In genomic region chr20:46004813-46005505, GRCh38 we compare ENCODE assay signal across 10 cellular contexts. TPM values are rescaled to one million over a fixed set of nuclear protein-coding genes. Genes with fewer than 3 reads are reported as not detected.
A peak's percentile ranks its signal among the peaks of the same experiment; 100 is the strongest.
DNase-seq lines count a peak whose midpoint lies in the region; ATAC-seq and TF ChIP-seq lines count a peak whose summit lies in the region.
"Had no signal": no experiment of that assay in that cellular context is flagged by ENCODE, and none has a peak within 500 bp of the region (broad histone marks: within the 10 kb centered on the region; RNA-seq: fewer than 3 reads in every experiment).

No MANE protein-coding gene starts in this region.

- no peak overlapping the region for H3K27ac ChIP-seq in KMS-11

- peak overlapping the region; percentile 57 for H3K4me3 Mint-ChIP-seq in activated CD8-positive, alpha-beta T cell treated with anti-CD3 and anti-CD28 coated beads, Interleukin-2, amount 10 ng/mL, durations not matched to agents 7 days and 5 days
- peak overlapping the region; percentile 67 for H3K4me3 Mint-ChIP-seq in memory B cell

- ATAC-seq in activated CD8-positive, alpha-beta T cell treated with anti-CD3 and anti-CD28 coated beads, Interleukin-2, amount 10 ng/mL, durations not matched to agents 7 days and 5 days, result peak; percentile 59
- ATAC-seq in memory B cell (ENCODE audit: low read depth), result peak; percentile 75
- ATAC-seq in GM21360 (IDR thresholded peaks at IDR 0.05; ENCODE audit: unreplicated experiment), result no peak

- H3K27me3 ChIP-seq in KMS-11 (ENCODE audit: insufficient read depth, low read depth), result peaks cover 7% of the 10 kb centered on the region; the same call in 1 of the 2 replicates

- no peaks in the 10 kb centered on the region for H4K20me1 ChIP-seq in KMS-11 (ENCODE audit: insufficient read depth)

- peak overlapping the region; percentile 55 for H3K4me2 ChIP-seq in KMS-11

- H3K9me3 Mint-ChIP-seq in activated CD8-positive, alpha-beta T cell treated with anti-CD3 and anti-CD28 coated beads, Interleukin-2, amount 10 ng/mL, durations not matched to agents 7 days and 5 days (ENCODE audit: insufficient read depth), result no peaks in the 10 kb centered on the region
- no peaks in the 10 kb centered on the region for H3K9me3 Mint-ChIP-seq in memory B cell

- no peak overlapping the region for H3K4me3 ChIP-seq in KMS-11 (IDR thresholded peaks at IDR 0.05; ENCODE audit: insufficient read depth, low read depth, low read length)

- H3K36me3 Mint-ChIP-seq in activated CD8-positive, alpha-beta T cell treated with anti-CD3 and anti-CD28 coated beads, Interleukin-2, amount 10 ng/mL, durations not matched to agents 7 days and 5 days (ENCODE audit: low read depth), result no peaks in the 10 kb centered on the region
- no peaks in the 10 kb centered on the region for H3K36me3 Mint-ChIP-seq in memory B cell

- H3K4me1 Mint-ChIP-seq in activated CD8-positive, alpha-beta T cell treated with anti-CD3 and anti-CD28 coated beads, Interleukin-2, amount 10 ng/mL, durations not matched to agents 7 days and 5 days (ENCODE audit: low read depth), result peaks cover 77% of the 10 kb centered on the region
- H3K4me1 Mint-ChIP-seq in memory B cell, result peaks cover 46% of the 10 kb centered on the region

- H3K27me3 Mint-ChIP-seq in activated CD8-positive, alpha-beta T cell treated with anti-CD3 and anti-CD28 coated beads, Interleukin-2, amount 10 ng/mL, durations not matched to agents 7 days and 5 days (ENCODE audit: low read depth), result peaks cover 43% of the 10 kb centered on the region
- H3K27me3 Mint-ChIP-seq in memory B cell, result peaks cover 12% of the 10 kb centered on the region

- no peaks in the 10 kb centered on the region for H3K36me3 ChIP-seq in KMS-11 (ENCODE audit: insufficient read depth)

- POLR2A ChIA-PET in activated CD8-positive, alpha-beta T cell treated with anti-CD3 and anti-CD28 coated beads, Interleukin-2, amount 10 ng/mL, durations not matched to agents 7 days and 5 days (lab: Charles Lee), result interaction anchor here (1.0 to 1.4 kb wide), 5 partner anchors 18 to 398 kb away, joined by 3 to 4 read pairs (median 3); no protein-coding TSS in a partner anchor

- no peak overlapping the region for H3K9ac ChIP-seq in KMS-11

- H3K79me2 ChIP-seq in KMS-11 (ENCODE audit: insufficient read depth, low read depth), result no peaks in the 10 kb centered on the region

- DNase-seq in COLO668 (lab: John Stamatoyannopoulos, UW; ENCODE audit: unreplicated experiment) (peak; percentile 44), memory B cell (ENCODE audit: low spot score in 2 of 2) (no peak), DMS 273 treated with DMSO at 0.1 percent for 48 hours (lab: John Stamatoyannopoulos, UW) (no peak), EL (no peak)
- DNase-seq in activated CD8-positive, alpha-beta T cell treated with anti-CD3 and anti-CD28 coated beads, Interleukin-2, amount 10 ng/mL, durations not matched to agents 7 days and 5 days, result peak; percentile 73
- DNase-seq in stimulated activated CD4-positive, alpha-beta T cell treated with anti-CD3 and anti-CD28 coated beads, Interleukin-15, amount 100 ng/mL, for 24 hours, result no peak
- DNase-seq: NCI-H2081 treated with DMSO at 0.1 percent for 48 hours had no signal

- CTCF ChIA-PET in activated CD8-positive, alpha-beta T cell treated with anti-CD3 and anti-CD28 coated beads, Interleukin-2, amount 10 ng/mL, durations not matched to agents 7 days and 5 days (lab: Charles Lee), result interaction anchor here (1.0 to 4.7 kb wide), 6 partner anchors 9 to 83 kb away, joined by 3 to 28 read pairs (median 4); no protein-coding TSS in a partner anchor

- H3K27ac Mint-ChIP-seq in activated CD8-positive, alpha-beta T cell treated with anti-CD3 and anti-CD28 coated beads, Interleukin-2, amount 10 ng/mL, durations not matched to agents 7 days and 5 days, result peak overlapping the region; percentile 76
- peak overlapping the region; percentile 21 for H3K27ac Mint-ChIP-seq in memory B cell

- TF ChIP-seq CTCF in KMS-11 (conservative IDR thresholded peaks at IDR 0.05; ENCODE audit: low read depth, low read length), result no peak

- H2AFZ ChIP-seq in KMS-11 (ENCODE audit: low read depth), result peak overlapping the region; percentile 7; the same call in 1 of the 2 replicates

- H3K4me1 ChIP-seq in KMS-11 (ENCODE audit: low read depth, poor library complexity, severe bottlenecking), result peaks cover 40% of the 10 kb centered on the region

RNA-seq across cellular contexts. Expression of gene MMP9, which starts 3.7 kb away (rescaled TPM):
- total RNA-seq in activated CD8-positive, alpha-beta T cell treated with anti-CD3 and anti-CD28 coated beads, Interleukin-2, amount 10 ng/mL, durations not matched to agents 7 days and 5 days, result not detected

RNA-seq across cellular contexts. Expression of gene SLC12A5, which starts 24.1 kb away (rescaled TPM):
- total RNA-seq in activated CD8-positive, alpha-beta T cell treated with anti-CD3 and anti-CD28 coated beads, Interleukin-2, amount 10 ng/mL, durations not matched to agents 7 days and 5 days, result 1 to 10 TPM; 1.3 to 1.7 TPM
- total RNA-seq: kidney epithelial cell had no signal

RNA-seq across cellular contexts. Expression of gene ZNF335, which starts 33.0 kb away (rescaled TPM):
- 10 to 100 TPM; 33.1 to 34.5 TPM for total RNA-seq in activated CD8-positive, alpha-beta T cell treated with anti-CD3 and anti-CD28 coated beads, Interleukin-2, amount 10 ng/mL, durations not matched to agents 7 days and 5 days

Comparison
In these comparisons a context has a peak if more than half of its experiments do, and no peak if none do; other contexts are left out.
1. DNase-seq: peak in COLO668 (single experiment) and activated CD8-positive, alpha-beta T cell treated with anti-CD3 and anti-CD28 coated beads, Interleukin-2, amount 10 ng/mL, durations not matched to agents 7 days and 5 days (single experiment); none in memory B cell (0 of 2), DMS 273 treated with DMSO at 0.1 percent for 48 hours (single experiment), EL (single experiment) and stimulated activated CD4-positive, alpha-beta T cell treated with anti-CD3 and anti-CD28 coated beads, Interleukin-15, amount 100 ng/mL, for 24 hours (single experiment).